11 cellular contexts compared by ENCODE assay signal in the genomic region with DNA sequence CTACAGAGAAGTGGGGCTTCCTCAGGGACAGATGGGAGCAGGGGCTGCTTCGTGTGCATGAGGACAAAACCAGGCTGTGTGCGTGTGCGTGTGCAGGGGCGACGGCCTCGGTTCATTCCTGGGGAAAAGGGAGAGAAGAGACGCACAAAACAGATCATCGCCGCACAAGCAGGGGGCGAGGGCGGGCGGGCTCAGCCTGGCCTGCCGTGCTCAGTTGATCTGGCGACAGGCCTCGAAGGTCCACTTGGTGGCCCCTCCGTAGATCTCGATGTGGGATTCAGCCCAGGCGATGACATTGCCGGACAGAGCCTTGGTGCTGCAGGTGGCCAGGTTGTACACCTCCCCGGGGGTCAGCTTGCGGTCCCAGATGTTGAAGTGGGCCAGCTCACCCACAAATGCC.
"Had no signal": no experiment of that assay in that cellular context is flagged by ENCODE, and none has a peak within 500 bp of the region (broad histone marks: within the 10 kb centered on the region; RNA-seq: fewer than 3 reads in every experiment).

No MANE protein-coding gene starts in this region.

- ATAC-seq: GM23338, HCT116 had no signal

- FAIRE-seq: H1, H54 had no signal

- H3K27ac Mint-ChIP-seq: GM23338, H9, HFFc6 had no signal

- H3K4me3 Mint-ChIP-seq: GM23338, H9, HFFc6 had no signal

- DNase-seq: GM23248, GOT3, H7, H9, HCEC 1CT, HFFc6 had no signal

- H3K27ac ChIP-seq: GM23248 had no signal

- H3K4me3 ChIP-seq: GM23248, GM23338, HAP-1 had no signal

- H3K9me3 Mint-ChIP-seq: GM23338, H9, HFFc6 had no signal
